1 cellular context compared by ENCODE assay signal in genomic region chr11:43582837-43583462, GRCh38.
TF ChIP-seq lines count a peak whose summit lies in the region.

No MANE protein-coding gene starts in this region.

TF ChIP-seq in GM23338, 12 proteins besides CTCF, POLR2A, EP300 and RAD21:
- TF ChIP-seq, protein P1, sequence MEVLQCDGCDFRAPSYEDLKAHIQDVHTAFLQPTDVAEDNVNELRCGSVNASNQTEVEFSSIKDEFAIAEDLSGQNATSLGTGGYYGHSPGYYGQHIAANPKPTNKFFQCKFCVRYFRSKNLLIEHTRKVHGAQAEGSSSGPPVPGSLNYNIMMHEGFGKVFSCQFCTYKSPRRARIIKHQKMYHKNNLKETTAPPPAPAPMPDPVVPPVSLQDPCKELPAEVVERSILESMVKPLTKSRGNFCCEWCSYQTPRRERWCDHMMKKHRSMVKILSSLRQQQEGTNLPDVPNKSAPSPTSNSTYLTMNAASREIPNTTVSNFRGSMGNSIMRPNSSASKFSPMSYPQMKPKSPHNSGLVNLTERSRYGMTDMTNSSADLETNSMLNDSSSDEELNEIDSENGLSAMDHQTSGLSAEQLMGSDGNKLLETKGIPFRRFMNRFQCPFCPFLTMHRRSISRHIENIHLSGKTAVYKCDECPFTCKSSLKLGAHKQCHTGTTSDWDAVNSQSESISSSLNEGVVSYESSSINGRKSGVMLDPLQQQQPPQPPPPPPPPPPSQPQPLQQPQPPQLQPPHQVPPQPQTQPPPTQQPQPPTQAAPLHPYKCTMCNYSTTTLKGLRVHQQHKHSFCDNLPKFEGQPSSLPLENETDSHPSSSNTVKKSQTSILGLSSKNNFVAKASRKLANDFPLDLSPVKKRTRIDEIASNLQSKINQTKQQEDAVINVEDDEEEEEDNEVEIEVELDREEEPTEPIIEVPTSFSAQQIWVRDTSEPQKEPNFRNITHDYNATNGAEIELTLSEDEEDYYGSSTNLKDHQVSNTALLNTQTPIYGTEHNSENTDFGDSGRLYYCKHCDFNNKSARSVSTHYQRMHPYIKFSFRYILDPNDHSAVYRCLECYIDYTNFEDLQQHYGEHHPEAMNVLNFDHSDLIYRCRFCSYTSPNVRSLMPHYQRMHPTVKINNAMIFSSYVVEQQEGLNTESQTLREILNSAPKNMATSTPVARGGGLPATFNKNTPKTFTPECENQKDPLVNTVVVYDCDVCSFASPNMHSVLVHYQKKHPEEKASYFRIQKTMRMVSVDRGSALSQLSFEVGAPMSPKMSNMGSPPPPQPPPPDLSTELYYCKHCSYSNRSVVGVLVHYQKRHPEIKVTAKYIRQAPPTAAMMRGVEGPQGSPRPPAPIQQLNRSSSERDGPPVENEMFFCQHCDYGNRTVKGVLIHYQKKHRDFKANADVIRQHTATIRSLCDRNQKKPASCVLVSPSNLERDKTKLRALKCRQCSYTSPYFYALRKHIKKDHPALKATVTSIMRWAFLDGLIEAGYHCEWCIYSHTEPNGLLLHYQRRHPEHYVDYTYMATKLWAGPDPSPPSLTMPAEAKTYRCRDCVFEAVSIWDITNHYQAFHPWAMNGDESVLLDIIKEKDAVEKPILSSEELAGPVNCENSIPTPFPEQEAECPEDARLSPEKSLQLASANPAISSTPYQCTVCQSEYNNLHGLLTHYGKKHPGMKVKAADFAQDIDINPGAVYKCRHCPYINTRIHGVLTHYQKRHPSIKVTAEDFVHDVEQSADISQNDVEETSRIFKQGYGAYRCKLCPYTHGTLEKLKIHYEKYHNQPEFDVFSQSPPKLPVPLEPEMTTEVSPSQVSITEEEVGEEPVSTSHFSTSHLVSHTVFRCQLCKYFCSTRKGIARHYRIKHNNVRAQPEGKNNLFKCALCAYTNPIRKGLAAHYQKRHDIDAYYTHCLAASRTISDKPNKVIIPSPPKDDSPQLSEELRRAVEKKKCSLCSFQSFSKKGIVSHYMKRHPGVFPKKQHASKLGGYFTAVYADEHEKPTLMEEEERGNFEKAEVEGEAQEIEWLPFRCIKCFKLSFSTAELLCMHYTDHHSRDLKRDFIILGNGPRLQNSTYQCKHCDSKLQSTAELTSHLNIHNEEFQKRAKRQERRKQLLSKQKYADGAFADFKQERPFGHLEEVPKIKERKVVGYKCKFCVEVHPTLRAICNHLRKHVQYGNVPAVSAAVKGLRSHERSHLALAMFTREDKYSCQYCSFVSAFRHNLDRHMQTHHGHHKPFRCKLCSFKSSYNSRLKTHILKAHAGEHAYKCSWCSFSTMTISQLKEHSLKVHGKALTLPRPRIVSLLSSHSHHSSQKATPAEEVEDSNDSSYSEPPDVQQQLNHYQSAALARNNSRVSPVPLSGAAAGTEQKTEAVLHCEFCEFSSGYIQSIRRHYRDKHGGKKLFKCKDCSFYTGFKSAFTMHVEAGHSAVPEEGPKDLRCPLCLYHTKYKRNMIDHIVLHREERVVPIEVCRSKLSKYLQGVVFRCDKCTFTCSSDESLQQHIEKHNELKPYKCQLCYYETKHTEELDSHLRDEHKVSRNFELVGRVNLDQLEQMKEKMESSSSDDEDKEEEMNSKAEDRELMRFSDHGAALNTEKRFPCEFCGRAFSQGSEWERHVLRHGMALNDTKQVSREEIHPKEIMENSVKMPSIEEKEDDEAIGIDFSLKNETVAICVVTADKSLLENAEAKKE (CRISPR knock-in tag; IDR thresholded peaks at IDR 0.05), result no peak
- TF ChIP-seq EZH2phosphoT487 (IDR thresholded peaks at IDR 0.05; ENCODE audit: unreplicated experiment) (peak; percentile 49), EZH2 (IDR thresholded peaks at IDR 0.05; ENCODE audit: low read depth, unreplicated experiment) (peak; percentile 92), POLR2AphosphoS5 (IDR thresholded peaks at IDR 0.05; ENCODE audit: low read depth) (no peak), ZNF114 (CRISPR knock-in tag; IDR thresholded peaks at IDR 0.05) (no peak), CREB1 (CRISPR knock-in tag; IDR thresholded peaks at IDR 0.05; ENCODE audit: low read depth) (no peak)
- TF ChIP-seq, protein P2, sequence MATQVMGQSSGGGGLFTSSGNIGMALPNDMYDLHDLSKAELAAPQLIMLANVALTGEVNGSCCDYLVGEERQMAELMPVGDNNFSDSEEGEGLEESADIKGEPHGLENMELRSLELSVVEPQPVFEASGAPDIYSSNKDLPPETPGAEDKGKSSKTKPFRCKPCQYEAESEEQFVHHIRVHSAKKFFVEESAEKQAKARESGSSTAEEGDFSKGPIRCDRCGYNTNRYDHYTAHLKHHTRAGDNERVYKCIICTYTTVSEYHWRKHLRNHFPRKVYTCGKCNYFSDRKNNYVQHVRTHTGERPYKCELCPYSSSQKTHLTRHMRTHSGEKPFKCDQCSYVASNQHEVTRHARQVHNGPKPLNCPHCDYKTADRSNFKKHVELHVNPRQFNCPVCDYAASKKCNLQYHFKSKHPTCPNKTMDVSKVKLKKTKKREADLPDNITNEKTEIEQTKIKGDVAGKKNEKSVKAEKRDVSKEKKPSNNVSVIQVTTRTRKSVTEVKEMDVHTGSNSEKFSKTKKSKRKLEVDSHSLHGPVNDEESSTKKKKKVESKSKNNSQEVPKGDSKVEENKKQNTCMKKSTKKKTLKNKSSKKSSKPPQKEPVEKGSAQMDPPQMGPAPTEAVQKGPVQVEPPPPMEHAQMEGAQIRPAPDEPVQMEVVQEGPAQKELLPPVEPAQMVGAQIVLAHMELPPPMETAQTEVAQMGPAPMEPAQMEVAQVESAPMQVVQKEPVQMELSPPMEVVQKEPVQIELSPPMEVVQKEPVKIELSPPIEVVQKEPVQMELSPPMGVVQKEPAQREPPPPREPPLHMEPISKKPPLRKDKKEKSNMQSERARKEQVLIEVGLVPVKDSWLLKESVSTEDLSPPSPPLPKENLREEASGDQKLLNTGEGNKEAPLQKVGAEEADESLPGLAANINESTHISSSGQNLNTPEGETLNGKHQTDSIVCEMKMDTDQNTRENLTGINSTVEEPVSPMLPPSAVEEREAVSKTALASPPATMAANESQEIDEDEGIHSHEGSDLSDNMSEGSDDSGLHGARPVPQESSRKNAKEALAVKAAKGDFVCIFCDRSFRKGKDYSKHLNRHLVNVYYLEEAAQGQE (IDR thresholded peaks at IDR 0.05; ENCODE audit: unreplicated experiment), result no peak
